In the genomic region with DNA sequence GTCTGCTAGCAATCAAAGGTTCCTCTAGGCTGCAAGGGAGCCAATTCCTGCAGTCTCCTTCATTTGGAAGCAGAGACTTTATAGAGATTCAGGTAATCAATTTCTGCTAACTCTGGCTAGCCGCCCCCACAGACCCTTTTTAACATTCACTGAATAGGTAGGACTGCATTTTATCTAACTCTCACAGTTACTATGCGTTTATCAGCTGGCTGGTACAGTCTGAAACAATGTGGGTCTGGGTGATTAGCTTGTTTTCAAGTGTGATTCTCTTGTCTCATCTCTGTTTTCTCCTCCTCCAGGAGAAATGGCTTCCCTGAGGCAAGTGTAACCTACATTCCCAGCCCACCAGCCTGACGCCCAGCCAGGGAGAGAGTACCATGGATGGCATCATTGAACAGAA, we compare ENCODE assay signal across 28 cellular contexts.
"Had no signal": no experiment of that assay in that cellular context is flagged by ENCODE, and none has a peak within 500 bp of the region (broad histone marks: within the 10 kb centered on the region; RNA-seq: fewer than 3 reads in every experiment).

No MANE protein-coding gene starts in this region.

- H3K4me1 ChIP-seq: stomach, suprapubic skin, testis, thyroid gland, tibial artery, tibial nerve, transverse colon, upper lobe of left lung, upper lobe of right lung, uterus, vagina had no signal

- H3K4me3 ChIP-seq: stomach, suprapubic skin, testis, thoracic aorta, thyroid gland, tibial artery, tibial nerve, transverse colon, upper lobe of left lung, upper lobe of right lung, uterus, vagina had no signal

- ATAC-seq: stimulated activated effector memory CD8-positive, alpha-beta T cell treated with anti-CD3 and anti-CD28 coated beads, Interleukin-12 subunit alpha, Interleukin-12 subunit beta, amount 100 ng/mL, for 72 hours; stimulated activated memory B cell treated with anti-CD40 and anti-IgM and Interleukin-4, amounts not matched to agents 10 μg/mL and 1 μg/mL and 100 μg/mL, for 72 hours; stimulated activated naive B cell treated with anti-CD40 and anti-IgM and Interleukin-4, amounts not matched to agents 10 μg/mL and 1 μg/mL and 100 μg/mL, for 72 hours; stimulated activated naive CD8-positive, alpha-beta T cell treated with anti-CD3 and anti-CD28 coated beads, Interleukin-15, amount 100 ng/mL, for 72 hours; stimulated activated naive CD8-positive, alpha-beta T cell treated with anti-CD3 and anti-CD28 coated beads, Interleukin-15, Interleukin-2, amounts not matched to agents 100 U/mL and 50 U/mL, for 24 hours; upper lobe of right lung had no signal

- H3K27ac Mint-ChIP-seq: stimulated activated effector memory CD8-positive, alpha-beta T cell treated with anti-CD3 and anti-CD28 coated beads, Interleukin-12 subunit alpha, Interleukin-12 subunit beta, amount 100 ng/mL, for 72 hours; stimulated activated memory B cell treated with anti-CD40 and anti-IgM and Interleukin-4, amounts not matched to agents 10 μg/mL and 1 μg/mL and 100 μg/mL, for 72 hours; stimulated activated naive B cell treated with anti-CD40 and anti-IgM and Interleukin-4, amounts not matched to agents 10 μg/mL and 1 μg/mL and 100 μg/mL, for 72 hours; stimulated activated naive CD8-positive, alpha-beta T cell treated with anti-CD3 and anti-CD28 coated beads, Interleukin-15, amount 100 ng/mL, for 72 hours; stimulated activated naive CD8-positive, alpha-beta T cell treated with anti-CD3 and anti-CD28 coated beads, Interleukin-15, Interleukin-2, amounts not matched to agents 100 ng/mL and 50 ng/mL, for 24 hours; type B pancreatic cell had no signal

- DNase-seq: stimulated activated CD4-positive, alpha-beta T cell treated with anti-CD3 and anti-CD28 coated beads, Interleukin-2, amount 100 ng/mL, for 48 hours; stimulated activated CD4-positive, alpha-beta T cell treated with anti-CD3 and anti-CD28 coated beads, Interleukin-4, amount 100 ng/mL, for 1 hour; stimulated activated CD4-positive, alpha-beta T cell treated with anti-CD3 and anti-CD28 coated beads, Interleukin-4, amount 100 ng/mL, for 24 hours; stimulated activated CD4-positive, alpha-beta T cell treated with anti-CD3 and anti-CD28 coated beads, Interleukin-4, amount 100 ng/mL, for 4 hours; stimulated activated CD8-positive, alpha-beta memory T cell treated with anti-CD3 and anti-CD28 coated beads, Interleukin-4, amount 100 ng/mL, for 48 hours; stimulated activated naive B cell treated with anti-CD40 and anti-IgM and Interleukin-4, amounts not matched to agents 10 μg/mL and 1 μg/mL and 100 μg/mL, for 72 hours; stimulated activated naive CD4-positive, alpha-beta T cell; stimulated activated naive CD4-positive, alpha-beta T cell treated with Interleukin-2 at 50 U/mL for 16 hours; stimulated activated naive CD8-positive, alpha-beta T cell treated with anti-CD3 and anti-CD28 coated beads, Interleukin-15, amount 100 ng/mL, for 72 hours; stimulated activated naive CD8-positive, alpha-beta T cell treated with anti-CD3 and anti-CD28 coated beads, Interleukin-15, Interleukin-2, amounts not matched to agents 100 U/mL and 50 U/mL, for 24 hours; stomach; substantia nigra; testis; thyroid gland; tibial artery; transverse colon; trophoblast cell; upper lobe of right lung; uterus had no signal

- H3K4me3 Mint-ChIP-seq: stimulated activated effector memory CD8-positive, alpha-beta T cell treated with anti-CD3 and anti-CD28 coated beads, Interleukin-12 subunit alpha, Interleukin-12 subunit beta, amount 100 ng/mL, for 72 hours; stimulated activated memory B cell treated with anti-CD40 and anti-IgM and Interleukin-4, amounts not matched to agents 10 μg/mL and 1 μg/mL and 100 μg/mL, for 72 hours; stimulated activated naive B cell treated with anti-CD40 and anti-IgM and Interleukin-4, amounts not matched to agents 10 μg/mL and 1 μg/mL and 100 μg/mL, for 72 hours; stimulated activated naive CD8-positive, alpha-beta T cell treated with anti-CD3 and anti-CD28 coated beads, Interleukin-15, amount 100 ng/mL, for 72 hours; stimulated activated naive CD8-positive, alpha-beta T cell treated with anti-CD3 and anti-CD28 coated beads, Interleukin-15, Interleukin-2, amounts not matched to agents 100 ng/mL and 50 ng/mL, for 24 hours; type B pancreatic cell had no signal

- H3K4me1 Mint-ChIP-seq: stimulated activated effector memory CD8-positive, alpha-beta T cell treated with anti-CD3 and anti-CD28 coated beads, Interleukin-12 subunit alpha, Interleukin-12 subunit beta, amount 100 ng/mL, for 72 hours; stimulated activated memory B cell treated with anti-CD40 and anti-IgM and Interleukin-4, amounts not matched to agents 10 μg/mL and 1 μg/mL and 100 μg/mL, for 72 hours; stimulated activated naive CD8-positive, alpha-beta T cell treated with anti-CD3 and anti-CD28 coated beads, Interleukin-15, amount 100 ng/mL, for 72 hours had no signal

- H3K36me3 ChIP-seq: stomach, suprapubic skin, thoracic aorta, thyroid gland, tibial nerve, transverse colon, upper lobe of left lung, upper lobe of right lung, uterus, vagina had no signal

- H3K27ac ChIP-seq: stomach, suprapubic skin, testis, thoracic aorta, thyroid gland, tibial artery, tibial nerve, transverse colon, upper lobe of left lung, upper lobe of right lung, uterus, vagina had no signal

- H3K9me3 ChIP-seq: suprapubic skin, testis, thoracic aorta, thyroid gland, upper lobe of right lung, uterus, vagina had no signal

- H3K36me3 Mint-ChIP-seq: stimulated activated effector memory CD8-positive, alpha-beta T cell treated with anti-CD3 and anti-CD28 coated beads, Interleukin-12 subunit alpha, Interleukin-12 subunit beta, amount 100 ng/mL, for 72 hours; stimulated activated memory B cell treated with anti-CD40 and anti-IgM and Interleukin-4, amounts not matched to agents 10 μg/mL and 1 μg/mL and 100 μg/mL, for 72 hours had no signal

- H3K27me3 ChIP-seq: stomach, suprapubic skin, testis, thyroid gland, tibial artery, tibial nerve, transverse colon, upper lobe of left lung, upper lobe of right lung, uterus, vagina had no signal

- H3K27me3 Mint-ChIP-seq: stimulated activated memory B cell treated with anti-CD40 and anti-IgM and Interleukin-4, amounts not matched to agents 10 μg/mL and 1 μg/mL and 100 μg/mL, for 72 hours; type B pancreatic cell had no signal
